In the genomic region with DNA sequence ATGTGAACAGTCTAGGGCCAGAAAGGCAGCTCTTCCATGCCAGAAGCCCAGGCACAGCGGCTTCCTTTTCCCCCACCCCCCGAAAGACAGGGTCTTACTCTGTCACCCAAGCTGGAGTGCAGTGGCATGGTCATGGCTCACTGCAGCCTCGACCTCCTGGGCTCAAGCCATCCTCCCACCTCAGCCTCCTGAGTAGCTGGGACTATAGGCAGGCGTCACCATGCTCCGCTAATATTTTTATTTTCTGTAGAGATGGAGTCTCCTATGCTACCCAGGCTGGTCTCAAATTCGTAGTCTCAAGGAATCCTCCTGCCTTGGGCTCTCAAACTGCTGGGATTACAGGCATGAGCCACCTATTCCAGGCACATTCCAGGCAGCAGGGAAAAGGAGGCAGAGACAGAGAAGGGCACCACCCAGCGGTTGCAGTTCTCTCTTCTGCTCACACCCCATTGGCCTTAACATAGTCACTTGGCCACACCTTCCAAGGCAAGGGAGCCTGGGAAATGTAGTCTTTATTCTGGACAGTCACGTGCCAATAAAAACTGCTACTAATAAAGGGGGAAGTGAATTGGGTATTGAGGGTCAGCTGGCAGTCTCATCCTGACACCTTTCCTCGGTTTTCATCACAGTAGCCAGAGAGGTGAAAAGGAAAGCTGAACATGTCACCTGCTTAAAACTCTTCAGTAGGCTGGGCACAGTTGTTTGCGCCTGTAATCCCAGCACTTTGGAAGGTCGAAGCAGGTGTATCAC, we compare ENCODE assay signal across 1 cellular context.
TF ChIP-seq lines count a peak whose summit lies in the region.

No MANE protein-coding gene starts in this region.

TF ChIP-seq in GM23338, 12 proteins besides CTCF, POLR2A, EP300 and RAD21 (continued from another document):
- TF ChIP-seq ZNF462 (CRISPR knock-in tag; IDR thresholded peaks at IDR 0.05): no peak
- no peak for TF ChIP-seq REST (IDR thresholded peaks at IDR 0.05; ENCODE audit: unreplicated experiment)
- no peak for TF ChIP-seq JUNB (IDR thresholded peaks at IDR 0.05; ENCODE audit: unreplicated experiment)
